Comparison of ENCODE assay signal across 1 cellular context in genomic region chr3:64028754-64029153, GRCh38.
TF ChIP-seq lines count a peak whose summit lies in the region.

No MANE protein-coding gene starts in this region.

TF ChIP-seq in H1, 55 proteins besides CTCF, POLR2A, EP300 and RAD21 (continued from another document):
- no peak for TF ChIP-seq CHD7 (IDR thresholded peaks at IDR 0.05; ENCODE audit: insufficient replicate concordance, low read length)
- TF ChIP-seq TBP (IDR thresholded peaks at IDR 0.05; ENCODE audit: low read depth, low read length): no peak
- TF ChIP-seq KDM5A (IDR thresholded peaks at IDR 0.05; ENCODE audit: low read length): no peak
- no peak for TF ChIP-seq KDM4A (IDR thresholded peaks at IDR 0.05; ENCODE audit: low read depth, low read length, severe bottlenecking)
- no peak for TF ChIP-seq SAP30 (IDR thresholded peaks at IDR 0.05; ENCODE audit: insufficient read depth, insufficient replicate concordance, low read length)
- TF ChIP-seq SP1 (IDR thresholded peaks at IDR 0.05; ENCODE audit: low read depth, low read length): no peak
